Comparison of ENCODE assay signal across 13 cellular contexts in genomic region chr2:54212456-54212855, GRCh38. TPM values are rescaled to one million over a fixed set of nuclear protein-coding genes. Genes with fewer than 3 reads are reported as not detected.
A peak's percentile ranks its signal among the peaks of the same experiment; 100 is the strongest.
DNase-seq lines count a peak whose midpoint lies in the region; ATAC-seq lines count a peak whose summit lies in the region.
"Had no signal": no experiment of that assay in that cellular context is flagged by ENCODE, and none has a peak within 500 bp of the region (broad histone marks: within the 10 kb centered on the region; RNA-seq: fewer than 3 reads in every experiment).

No MANE protein-coding gene starts in this region.

- ATAC-seq in GM18511 (IDR thresholded peaks at IDR 0.05; ENCODE audit: unreplicated experiment) (no peak), GM19324 (IDR thresholded peaks at IDR 0.05; ENCODE audit: low FRiP score, unreplicated experiment) (no peak), HG03097 (IDR thresholded peaks at IDR 0.05; ENCODE audit: low FRiP score, unreplicated experiment) (no peak)
- ATAC-seq: T-helper 17 cell had no signal

- H3K27me3 ChIP-seq in SJSA1 (replicated peaks): no peaks in the 10 kb centered on the region

- peak overlapping the region; percentile 35 for H3K27ac ChIP-seq in SJSA1

- peak; percentile 83 for DNase-seq in GM04504 (ENCODE audit: low read depth)
- DNase-seq in SJSA1 (ENCODE audit: low read depth in 1 of 2, low spot score in 2 of 2): peak; percentile 66 to 74
- DNase-seq in fibroblast of the conjunctiva (ENCODE audit: low read depth): peak; percentile 70
- peak; percentile 96 for DNase-seq in renal cortical epithelial cell (ENCODE audit: low read depth)
- no peak for DNase-seq in NCI-H1048 (lab: John Stamatoyannopoulos, UW)
- DNase-seq: DMS79, T-helper 17 cell had no signal

- H3K4me1 ChIP-seq in SJSA1 (replicated peaks): peaks cover 39% of the 10 kb centered on the region

- no peak overlapping the region for H3K4me3 ChIP-seq in SJSA1
- H3K4me3 ChIP-seq: coronary artery, lung had no signal

- peaks cover 6% of the 10 kb centered on the region; the same call in 1 of the 2 replicates for H3K9me3 ChIP-seq in SJSA1 (replicated peaks)

- no peaks in the 10 kb centered on the region for H3K36me3 ChIP-seq in SJSA1

RNA-seq across cellular contexts. Expression of gene TSPYL6, which starts 43.6 kb away (rescaled TPM):
- not detected in 2 replicates for total RNA-seq in SJSA1 (2014; rRNA removed; shearing (Covaris generic))
- not detected in 2 replicates for total RNA-seq in renal cortical epithelial cell
- total RNA-seq: NCI-H460, T-helper 17 cell had no signal
